Comparison of ENCODE assay signal across 8 cellular contexts in genomic region chr19:7368866-7369265, GRCh38. TPM values are rescaled to one million over a fixed set of nuclear protein-coding genes. Genes with fewer than 3 reads are reported as not detected.
DNase-seq lines count a peak whose midpoint lies in the region; ATAC-seq, FAIRE-seq and TF ChIP-seq lines count a peak whose summit lies in the region.
"Not testable (repeated sequence)": the region's sequence is repeated elsewhere in the genome, so short reads cannot be mapped to it uniquely, and the experiment has no call there.

No MANE protein-coding gene starts in this region.

- not testable (repeated sequence) for H3K36me3 ChIP-seq in colonic mucosa; kidney (ENCODE audit: control insufficient read depth in 1 of 2, insufficient read depth in 2 of 2, low read length in 2 of 2); subcutaneous abdominal adipose tissue (ENCODE audit: control insufficient read depth in 5 of 5, insufficient read depth in 5 of 5, low read length in 5 of 5)

- not testable (repeated sequence) for H3K27me3 ChIP-seq in colonic mucosa; subcutaneous abdominal adipose tissue (ENCODE audit: control insufficient read depth in 5 of 5, insufficient read depth in 4 of 5, low read length in 5 of 5)

- not testable (repeated sequence) for H3K9me3 ChIP-seq in colonic mucosa; kidney (ENCODE audit: control insufficient read depth in 1 of 2, low read length in 2 of 2); subcutaneous abdominal adipose tissue (ENCODE audit: control insufficient read depth in 5 of 5, low read length in 5 of 5)

- H3K27ac ChIP-seq in colonic mucosa, result peak overlapping the region; percentile 22
- not testable (repeated sequence) for H3K27ac ChIP-seq in kidney (ENCODE audit: low read depth in 2 of 2, low read length in 2 of 2)
- H3K27ac ChIP-seq in subcutaneous abdominal adipose tissue (ENCODE audit: low read depth, low read length), result peak overlapping the region; percentile 37

- H3K4me3 Mint-ChIP-seq in CD14-positive monocyte; activated T-helper 17 cell treated with anti-CD3 and anti-CD28 coated beads, Interleukin-2, amount 50 U/mL, for 72 hours: not testable (repeated sequence)

- TF ChIP-seq CTCF in CD14-positive monocyte (IDR thresholded peaks at IDR 0.05); colonic mucosa (IDR thresholded peaks at IDR 0.05); kidney (IDR thresholded peaks at IDR 0.05; ENCODE audit: borderline replicate concordance, extremely low read depth, insufficient read depth); omental fat pad (IDR thresholded peaks at IDR 0.05): not testable (repeated sequence)

- H3K36me3 Mint-ChIP-seq in CD14-positive monocyte, result peaks cover 78 to 95% of the 10 kb centered on the region in 2 donors
- H3K36me3 Mint-ChIP-seq in activated T-helper 17 cell treated with anti-CD3 and anti-CD28 coated beads, Interleukin-2, amount 50 U/mL, for 72 hours (ENCODE audit: low read depth), result peaks cover 81% of the 10 kb centered on the region

- not testable (repeated sequence) for H3K4me1 ChIP-seq in colonic mucosa; kidney (ENCODE audit: control insufficient read depth in 1 of 2, insufficient read depth in 1 of 2, low read depth in 1 of 2, low read length in 2 of 2); subcutaneous abdominal adipose tissue (ENCODE audit: control insufficient read depth in 5 of 5, insufficient read depth in 5 of 5, low read length in 5 of 5)

- FAIRE-seq in kidney (lab: Jason Lieb, UNC), result not testable (repeated sequence)

- not testable (repeated sequence) for H3K4me3 ChIP-seq in colonic mucosa; kidney (ENCODE audit: low read length in 2 of 2); subcutaneous abdominal adipose tissue (ENCODE audit: low read depth in 1 of 5, low read length in 5 of 5)

- H3K27me3 Mint-ChIP-seq in CD14-positive monocyte (ENCODE audit: low read depth in 3 of 3); activated T-helper 17 cell treated with anti-CD3 and anti-CD28 coated beads, Interleukin-2, amount 50 U/mL, for 72 hours: not testable (repeated sequence)

- peak overlapping the region in 5 of 7 donors; percentile 4 to 89 (median 71) for H3K27ac Mint-ChIP-seq in CD14-positive monocyte
- peak overlapping the region; percentile 86 for H3K27ac Mint-ChIP-seq in activated T-helper 17 cell treated with anti-CD3 and anti-CD28 coated beads, Interleukin-2, amount 50 U/mL, for 72 hours

- intact Hi-C loops in CD14-positive monocyte (cut with micrococcal nuclease); colonic mucosa (cut with DNase I); kidney (cut with DNase I): not testable (repeated sequence)

- H3K4me1 Mint-ChIP-seq in CD14-positive monocyte; activated T-helper 17 cell treated with anti-CD3 and anti-CD28 coated beads, Interleukin-2, amount 50 U/mL, for 72 hours: not testable (repeated sequence)

- not testable (repeated sequence) for DNase-seq in CD14-positive monocyte (ENCODE audit: low spot score)
- DNase-seq in HS-5 (ENCODE audit: low read depth) (peak; percentile 25), RPMI7951 (ENCODE audit: low read depth) (peak; percentile 70), colonic mucosa (peak; percentile 45), kidney (peak; percentile 26), omental fat pad (ENCODE audit: low spot score) (peak; percentile 26)

- not testable (repeated sequence) for ATAC-seq in activated T-helper 17 cell treated with anti-CD3 and anti-CD28 coated beads, Interleukin-2, amount 50 U/mL, for 72 hours (replicated peaks)
- peak; percentile 70 for ATAC-seq in omental fat pad (ENCODE audit: low FRiP score)

- H3K9me3 Mint-ChIP-seq in CD14-positive monocyte; activated T-helper 17 cell treated with anti-CD3 and anti-CD28 coated beads, Interleukin-2, amount 50 U/mL, for 72 hours: not testable (repeated sequence)

- not testable (repeated sequence) for H3K9ac ChIP-seq in colonic mucosa (ENCODE audit: low read depth in 2 of 2, low read length in 2 of 2); kidney (ENCODE audit: low read length in 2 of 2); subcutaneous abdominal adipose tissue (ENCODE audit: low read length in 5 of 5)

RNA-seq across cellular contexts. Expression of gene ARHGEF18, which starts 20.1 kb away (rescaled TPM):
- polyA plus RNA-seq in CD14-positive monocyte (under 1 TPM; 0.46 to 0.87 TPM), kidney (ENCODE audit: insufficient read depth, low read depth, low replicate concordance) (18.5 TPM)
- total RNA-seq in RPMI7951 (2014; rRNA removed; shearing (Covaris generic)), result 19.3 and 26.3 TPM in 2 replicates
- 10 to 100 TPM; 47.8 to 58.6 TPM for total RNA-seq in activated T-helper 17 cell treated with anti-CD3 and anti-CD28 coated beads, Interleukin-2, amount 50 U/mL, for 72 hours
- total RNA-seq in colonic mucosa (100 to 1,000 TPM in 1 of 2 donors, 10 to 100 TPM in 1; 89.9 to 144 TPM), kidney (42.6 TPM), omental fat pad (10 to 100 TPM; 13.6 to 24.1 (median 19.4) TPM)
